In the genomic region with DNA sequence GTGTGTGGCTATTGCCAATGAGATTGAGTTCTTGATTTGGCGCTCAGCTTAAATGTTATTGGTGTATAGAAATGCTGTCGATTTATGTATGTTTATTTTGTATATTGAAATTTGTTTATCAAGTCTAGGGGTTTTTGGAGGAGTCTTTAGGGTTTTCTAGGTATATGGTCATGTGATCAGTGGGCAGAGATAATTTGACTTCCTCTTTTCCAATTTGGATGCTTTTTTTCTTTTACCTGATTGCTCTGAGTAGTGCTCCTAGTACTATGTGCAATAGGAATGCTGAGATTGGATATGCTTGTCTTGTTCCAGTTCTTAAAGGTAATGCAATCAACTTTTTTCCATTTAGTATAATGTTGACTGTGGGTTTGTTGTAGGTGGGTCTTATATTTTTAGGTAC, we compare ENCODE assay signal across 2 cellular contexts.
TF ChIP-seq lines count a peak whose summit lies in the region.

No MANE protein-coding gene starts in this region.

TF ChIP-seq in GM12891, 5 proteins besides CTCF, POLR2A, EP300 and RAD21:
- peak; percentile 41 for TF ChIP-seq SPI1 (IDR thresholded peaks at IDR 0.05; ENCODE audit: low read depth, low read length)
- no peak for TF ChIP-seq TAF1 (IDR thresholded peaks at IDR 0.05; ENCODE audit: low read depth, low read length)

TF ChIP-seq in GM12878, 131 proteins besides CTCF, POLR2A, EP300 and RAD21:
- TF ChIP-seq IKZF1 (conservative IDR thresholded peaks at IDR 0.05) (no peak), SPI1 (IDR thresholded peaks at IDR 0.05; ENCODE audit: borderline replicate concordance, insufficient read depth, low read depth, low read length) (peak; percentile 37; the same call in 1 of the 2 replicates), MEF2B (IDR thresholded peaks at IDR 0.05; ENCODE audit: partially characterized antibody, poor library complexity, severe bottlenecking) (no peak)
- TF ChIP-seq, protein P1, sequence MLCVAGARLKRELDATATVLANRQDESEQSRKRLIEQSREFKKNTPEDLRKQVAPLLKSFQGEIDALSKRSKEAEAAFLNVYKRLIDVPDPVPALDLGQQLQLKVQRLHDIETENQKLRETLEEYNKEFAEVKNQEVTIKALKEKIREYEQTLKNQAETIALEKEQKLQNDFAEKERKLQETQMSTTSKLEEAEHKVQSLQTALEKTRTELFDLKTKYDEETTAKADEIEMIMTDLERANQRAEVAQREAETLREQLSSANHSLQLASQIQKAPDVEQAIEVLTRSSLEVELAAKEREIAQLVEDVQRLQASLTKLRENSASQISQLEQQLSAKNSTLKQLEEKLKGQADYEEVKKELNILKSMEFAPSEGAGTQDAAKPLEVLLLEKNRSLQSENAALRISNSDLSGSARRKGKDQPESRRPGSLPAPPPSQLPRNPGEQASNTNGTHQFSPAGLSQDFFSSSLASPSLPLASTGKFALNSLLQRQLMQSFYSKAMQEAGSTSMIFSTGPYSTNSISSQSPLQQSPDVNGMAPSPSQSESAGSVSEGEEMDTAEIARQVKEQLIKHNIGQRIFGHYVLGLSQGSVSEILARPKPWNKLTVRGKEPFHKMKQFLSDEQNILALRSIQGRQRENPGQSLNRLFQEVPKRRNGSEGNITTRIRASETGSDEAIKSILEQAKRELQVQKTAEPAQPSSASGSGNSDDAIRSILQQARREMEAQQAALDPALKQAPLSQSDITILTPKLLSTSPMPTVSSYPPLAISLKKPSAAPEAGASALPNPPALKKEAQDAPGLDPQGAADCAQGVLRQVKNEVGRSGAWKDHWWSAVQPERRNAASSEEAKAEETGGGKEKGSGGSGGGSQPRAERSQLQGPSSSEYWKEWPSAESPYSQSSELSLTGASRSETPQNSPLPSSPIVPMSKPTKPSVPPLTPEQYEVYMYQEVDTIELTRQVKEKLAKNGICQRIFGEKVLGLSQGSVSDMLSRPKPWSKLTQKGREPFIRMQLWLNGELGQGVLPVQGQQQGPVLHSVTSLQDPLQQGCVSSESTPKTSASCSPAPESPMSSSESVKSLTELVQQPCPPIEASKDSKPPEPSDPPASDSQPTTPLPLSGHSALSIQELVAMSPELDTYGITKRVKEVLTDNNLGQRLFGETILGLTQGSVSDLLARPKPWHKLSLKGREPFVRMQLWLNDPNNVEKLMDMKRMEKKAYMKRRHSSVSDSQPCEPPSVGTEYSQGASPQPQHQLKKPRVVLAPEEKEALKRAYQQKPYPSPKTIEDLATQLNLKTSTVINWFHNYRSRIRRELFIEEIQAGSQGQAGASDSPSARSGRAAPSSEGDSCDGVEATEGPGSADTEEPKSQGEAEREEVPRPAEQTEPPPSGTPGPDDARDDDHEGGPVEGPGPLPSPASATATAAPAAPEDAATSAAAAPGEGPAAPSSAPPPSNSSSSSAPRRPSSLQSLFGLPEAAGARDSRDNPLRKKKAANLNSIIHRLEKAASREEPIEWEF (IDR thresholded peaks at IDR 0.05; ENCODE audit: insufficient replicate concordance, low read depth, low read length), result no peak
